Comparison of ENCODE assay signal across 10 cellular contexts in the genomic region with DNA sequence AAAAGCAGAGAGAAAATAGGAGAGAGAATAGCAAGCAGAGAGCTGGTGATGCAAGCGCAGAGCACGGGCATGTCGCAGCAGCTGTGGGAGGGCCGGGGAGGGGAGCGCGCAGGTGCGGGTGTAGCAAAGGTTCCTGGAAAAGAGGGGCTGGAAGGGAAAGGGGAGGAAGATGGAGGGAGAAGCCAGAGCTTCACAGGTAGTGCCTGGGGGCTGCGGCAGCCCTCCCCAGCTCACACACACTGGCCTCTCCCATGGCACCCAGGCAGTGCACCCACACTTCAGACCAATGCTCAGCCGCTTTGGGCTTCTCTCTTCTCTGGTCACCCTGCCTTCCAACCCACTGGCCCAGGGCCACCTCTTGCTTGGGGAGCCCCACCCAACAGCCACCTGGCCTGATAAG.
"Had no signal": no experiment of that assay in that cellular context is flagged by ENCODE, and none has a peak within 500 bp of the region (broad histone marks: within the 10 kb centered on the region; RNA-seq: fewer than 3 reads in every experiment).

No MANE protein-coding gene starts in this region.

- H3K4me1 ChIP-seq: prostate gland had no signal

- ATAC-seq: naive thymus-derived CD4-positive, alpha-beta T cell; sciatic nerve; SK-N-SH treated with all-trans-retinoic acid at 6 μM for 48 hours; stimulated activated naive CD8-positive, alpha-beta T cell treated with anti-CD3 and anti-CD28 coated beads, Interleukin-15, Interleukin-2, amounts not matched to agents 100 U/mL and 50 U/mL, for 24 hours; WTC11 had no signal

- DNase-seq: activated CD4-positive, alpha-beta T cell treated with anti-CD3 and anti-CD28 coated beads for 48 hours; islet precursor cell; naive thymus-derived CD4-positive, alpha-beta T cell; stimulated activated CD4-positive, alpha-beta T cell treated with anti-CD3 and anti-CD28 coated beads, Interleukin-2, amount 100 ng/mL, for 24 hours; stimulated activated naive CD8-positive, alpha-beta T cell treated with anti-CD3 and anti-CD28 coated beads, Interleukin-15, Interleukin-2, amounts not matched to agents 100 U/mL and 50 U/mL, for 24 hours had no signal

- H3K27ac ChIP-seq: prostate gland, suprapubic skin had no signal

- H3K27ac Mint-ChIP-seq: WTC11 had no signal

- H3K4me3 ChIP-seq: prostate gland, suprapubic skin had no signal

- H3K4me3 Mint-ChIP-seq: naive thymus-derived CD4-positive, alpha-beta T cell; WTC11 had no signal

- H3K9me3 ChIP-seq: prostate gland, suprapubic skin had no signal

- H3K9me3 Mint-ChIP-seq: WTC11 had no signal

- H3K36me3 ChIP-seq: prostate gland, suprapubic skin had no signal
